In the genomic region with DNA sequence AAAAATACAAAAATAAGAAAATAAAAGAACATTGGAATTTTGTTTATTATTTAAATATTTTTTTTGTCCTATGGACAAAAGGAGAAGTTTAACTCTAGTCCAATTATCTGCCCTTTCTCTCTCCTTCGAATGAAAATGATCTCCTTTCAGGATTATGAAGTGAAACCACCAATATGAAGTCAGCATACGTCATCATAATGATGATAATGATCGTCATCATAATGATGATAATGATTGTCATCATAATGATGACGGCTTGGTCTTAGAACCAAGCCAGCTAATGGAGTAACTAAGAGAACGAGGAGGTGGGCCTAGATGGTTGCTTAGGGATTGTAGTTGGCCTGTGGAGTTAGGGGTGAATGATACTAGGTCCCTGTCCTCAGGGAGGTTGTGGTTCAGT, we compare ENCODE assay signal across 9 cellular contexts. TPM values are rescaled to one million over a fixed set of nuclear protein-coding genes. Genes with fewer than 3 reads are reported as not detected.
"Had no signal": no experiment of that assay in that cellular context is flagged by ENCODE, and none has a peak within 500 bp of the region (broad histone marks: within the 10 kb centered on the region; RNA-seq: fewer than 3 reads in every experiment).

No MANE protein-coding gene starts in this region.

- H3K4me2 ChIP-seq: KMS-11 had no signal

- FAIRE-seq: HTR-8/SVneo, K562 had no signal

- H3K4me3 ChIP-seq: K562 had no signal

- H3K27ac ChIP-seq: HL-60, KMS-11 had no signal

- H3K9ac ChIP-seq: KMS-11 had no signal

- ATAC-seq: K562 had no signal

- DNase-seq: IMR-90, KBM-7, KG1 had no signal

RNA-seq across cellular contexts. Expression of a gene that starts 21.9 kb away (rescaled TPM):
- total RNA-seq: HT-29 had no signal
- polyA plus RNA-seq: IgD-negative memory B cell had no signal
